Comparison of ENCODE assay signal across 1 cellular context in genomic region chr20:47578543-47578942, GRCh38.
TF ChIP-seq lines count a peak whose summit lies in the region.

No MANE protein-coding gene starts in this region.

TF ChIP-seq in K562, 482 proteins besides CTCF, POLR2A, EP300 and RAD21 (continued from another document):
- TF ChIP-seq, protein P1, sequence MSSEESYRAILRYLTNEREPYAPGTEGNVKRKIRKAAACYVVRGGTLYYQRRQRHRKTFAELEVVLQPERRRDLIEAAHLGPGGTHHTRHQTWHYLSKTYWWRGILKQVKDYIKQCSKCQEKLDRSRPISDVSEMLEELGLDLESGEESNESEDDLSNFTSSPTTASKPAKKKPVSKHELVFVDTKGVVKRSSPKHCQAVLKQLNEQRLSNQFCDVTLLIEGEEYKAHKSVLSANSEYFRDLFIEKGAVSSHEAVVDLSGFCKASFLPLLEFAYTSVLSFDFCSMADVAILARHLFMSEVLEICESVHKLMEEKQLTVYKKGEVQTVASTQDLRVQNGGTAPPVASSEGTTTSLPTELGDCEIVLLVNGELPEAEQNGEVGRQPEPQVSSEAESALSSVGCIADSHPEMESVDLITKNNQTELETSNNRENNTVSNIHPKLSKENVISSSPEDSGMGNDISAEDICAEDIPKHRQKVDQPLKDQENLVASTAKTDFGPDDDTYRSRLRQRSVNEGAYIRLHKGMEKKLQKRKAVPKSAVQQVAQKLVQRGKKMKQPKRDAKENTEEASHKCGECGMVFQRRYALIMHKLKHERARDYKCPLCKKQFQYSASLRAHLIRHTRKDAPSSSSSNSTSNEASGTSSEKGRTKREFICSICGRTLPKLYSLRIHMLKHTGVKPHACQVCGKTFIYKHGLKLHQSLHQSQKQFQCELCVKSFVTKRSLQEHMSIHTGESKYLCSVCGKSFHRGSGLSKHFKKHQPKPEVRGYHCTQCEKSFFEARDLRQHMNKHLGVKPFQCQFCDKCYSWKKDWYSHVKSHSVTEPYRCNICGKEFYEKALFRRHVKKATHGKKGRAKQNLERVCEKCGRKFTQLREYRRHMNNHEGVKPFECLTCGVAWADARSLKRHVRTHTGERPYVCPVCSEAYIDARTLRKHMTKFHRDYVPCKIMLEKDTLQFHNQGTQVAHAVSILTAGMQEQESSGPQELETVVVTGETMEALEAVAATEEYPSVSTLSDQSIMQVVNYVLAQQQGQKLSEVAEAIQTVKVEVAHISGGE (CRISPR knock-in tag; IDR thresholded peaks at IDR 0.05): peak in 1 of 3 experiments; percentile 57; a peak in 1 of 6 replicates
- no peak for TF ChIP-seq SIN3A (IDR thresholded peaks at IDR 0.05; ENCODE audit: borderline replicate concordance in 2 of 2, control insufficient read depth in 1 of 2, low read depth in 2 of 2, low read length in 2 of 2)
- no peak for TF ChIP-seq YBX1 (IDR thresholded peaks at IDR 0.05)
- TF ChIP-seq ZBTB34 (CRISPR knock-in tag; IDR thresholded peaks at IDR 0.05): no peak
- peak; percentile 54; the same call in 1 of the 2 replicates for TF ChIP-seq SPI1 (IDR thresholded peaks at IDR 0.05; ENCODE audit: borderline replicate concordance, low read depth, low read length)
